9 cellular contexts compared by ENCODE assay signal in genomic region chr18:35045121-35045520, GRCh38. TPM values are rescaled to one million over a fixed set of nuclear protein-coding genes. Genes with fewer than 3 reads are reported as not detected.
DNase-seq lines count a peak whose midpoint lies in the region; ATAC-seq, FAIRE-seq and TF ChIP-seq lines count a peak whose summit lies in the region.
"Had no signal": no experiment of that assay in that cellular context is flagged by ENCODE, and none has a peak within 500 bp of the region (broad histone marks: within the 10 kb centered on the region; RNA-seq: fewer than 3 reads in every experiment).

No MANE protein-coding gene starts in this region.

- no peaks in the 10 kb centered on the region for H3K36me3 ChIP-seq in heart left ventricle
- H3K36me3 ChIP-seq in esophagus squamous epithelium, result no peaks in the 10 kb centered on the region
- H3K36me3 ChIP-seq in tibial artery, result no peaks in the 10 kb centered on the region

- TF ChIP-seq POLR2A in heart left ventricle (IDR thresholded peaks at IDR 0.05) (no peak), esophagus squamous epithelium (IDR thresholded peaks at IDR 0.05) (no peak)

- H3K9me3 ChIP-seq in heart left ventricle (no peaks in the 10 kb centered on the region), esophagus squamous epithelium (no peaks in the 10 kb centered on the region), tibial artery (no peaks in the 10 kb centered on the region)

- DNase-seq in heart left ventricle (no peak), Right ventricle myocardium superior (no peak), NCI-H2171 treated with DMSO at 0.1 percent for 48 hours (lab: John Stamatoyannopoulos, UW) (peak; percentile 74), esophagus squamous epithelium (lab: John Stamatoyannopoulos, UW) (no peak), tibial artery (no peak), D721Med (ENCODE audit: insufficient read length, low spot score) (no peak), HuH-7.5 (ENCODE audit: low spot score) (no peak), NCI-H526 treated with DMSO at 0.1 percent for 48 hours (lab: John Stamatoyannopoulos, UW) (no peak)

- H3K27me3 ChIP-seq in heart left ventricle, result no peaks in the 10 kb centered on the region
- H3K27me3 ChIP-seq in esophagus squamous epithelium, result no peaks in the 10 kb centered on the region
- H3K27me3 ChIP-seq in tibial artery, result no peaks in the 10 kb centered on the region

- ATAC-seq in heart left ventricle (no peak), Right ventricle myocardium superior (ENCODE audit: poor library complexity) (no peak)

- 8 to 13% (median 9%) methylated on average over 4 of the region's 4 CpGs for WGBS in heart left ventricle, 4 donors
- 36 to 38% methylated on average over 4 of the region's 4 CpGs for WGBS in esophagus squamous epithelium, 2 donors

- H3K4me1 ChIP-seq in heart left ventricle, result peaks cover 9 to 85% (median 66%) of the 10 kb centered on the region in 12 donors
- peaks cover 0 to 73% (median 14%) of the 10 kb centered on the region in 3 donors for H3K4me1 ChIP-seq in esophagus squamous epithelium
- H3K4me1 ChIP-seq in tibial artery, result peaks cover 0 to 58% (median 30%) of the 10 kb centered on the region in 4 donors

- peak overlapping the region in 11 of 12 donors; percentile 1 to 92 (median 89) for H3K27ac ChIP-seq in heart left ventricle
- H3K27ac ChIP-seq in esophagus squamous epithelium, result peak overlapping the region in 3 of 4 donors; percentile 7 to 39 (median 21)
- peak overlapping the region; percentile 73 to 83 for H3K27ac ChIP-seq in tibial artery

- H3K4me3 ChIP-seq in heart left ventricle, result peak overlapping the region in 6 of 12 donors; percentile 3 to 85 (median 12)
- no peak overlapping the region for H3K4me3 ChIP-seq in esophagus squamous epithelium
- no peak overlapping the region for H3K4me3 ChIP-seq in tibial artery

- FAIRE-seq in D721Med (lab: Jason Lieb, UNC), result no peak
- FAIRE-seq: HTR-8/SVneo had no signal

- TF ChIP-seq CTCF in heart left ventricle (IDR thresholded peaks at IDR 0.05) (no peak), esophagus squamous epithelium (IDR thresholded peaks at IDR 0.05) (no peak), tibial artery (IDR thresholded peaks at IDR 0.05) (no peak), D721Med (IDR thresholded peaks at IDR 0.05; ENCODE audit: insufficient read depth, missing control alignments) (no peak)

- intact Hi-C loops in heart left ventricle (cut with DNase I), result loop anchor here in 1 of 10 donors (10.0 kb wide), 1 partner anchor 100 kb away; no protein-coding TSS in a partner anchor
- intact Hi-C loops in Right ventricle myocardium superior (cut with DNase I), result no loop called here
- intact Hi-C loops in esophagus squamous epithelium (cut with DNase I), result no loop called here
- intact Hi-C loops in tibial artery (cut with DNase I; ENCODE audit: low total_unique reads), result loop anchor here (10.0 kb wide), 1 partner anchor 70 kb away; no protein-coding TSS in a partner anchor

RNA-seq across cellular contexts. Expression of gene MAPRE2, which starts 3.9 kb away (rescaled TPM):
- total RNA-seq in heart left ventricle (100 to 1,000 TPM in 8 of 9 donors, 10 to 100 TPM in 1; 80.2 to 190 (median 137) TPM), Right ventricle myocardium superior (101 TPM), esophagus squamous epithelium (1 to 10 TPM; 1.5 to 9.0 (median 5.0) TPM)
- 100 to 1,000 TPM in 1 of 2 donors, 10 to 100 TPM in 1; 36.4 to 138 TPM for polyA plus RNA-seq in heart left ventricle

Comparison
In these comparisons a context has a peak if more than half of its experiments do, and no peak if none do; other contexts are left out.
1. H3K27ac ChIP-seq: peak in every context shown above with its lines; median percentile 89 in heart left ventricle; 78 in tibial artery; 21 in esophagus squamous epithelium.
2. RNA of gene MAPRE2, which starts 3.9 kb away (total RNA-seq): 80.2 to 190 TPM in heart left ventricle and 101 TPM in Right ventricle myocardium superior (single experiment); 1.5 to 9.0 TPM in esophagus squamous epithelium; every median in the first group is over 4 times any median in the second.